Comparison of ENCODE assay signal across 10 cellular contexts in the genomic region with DNA sequence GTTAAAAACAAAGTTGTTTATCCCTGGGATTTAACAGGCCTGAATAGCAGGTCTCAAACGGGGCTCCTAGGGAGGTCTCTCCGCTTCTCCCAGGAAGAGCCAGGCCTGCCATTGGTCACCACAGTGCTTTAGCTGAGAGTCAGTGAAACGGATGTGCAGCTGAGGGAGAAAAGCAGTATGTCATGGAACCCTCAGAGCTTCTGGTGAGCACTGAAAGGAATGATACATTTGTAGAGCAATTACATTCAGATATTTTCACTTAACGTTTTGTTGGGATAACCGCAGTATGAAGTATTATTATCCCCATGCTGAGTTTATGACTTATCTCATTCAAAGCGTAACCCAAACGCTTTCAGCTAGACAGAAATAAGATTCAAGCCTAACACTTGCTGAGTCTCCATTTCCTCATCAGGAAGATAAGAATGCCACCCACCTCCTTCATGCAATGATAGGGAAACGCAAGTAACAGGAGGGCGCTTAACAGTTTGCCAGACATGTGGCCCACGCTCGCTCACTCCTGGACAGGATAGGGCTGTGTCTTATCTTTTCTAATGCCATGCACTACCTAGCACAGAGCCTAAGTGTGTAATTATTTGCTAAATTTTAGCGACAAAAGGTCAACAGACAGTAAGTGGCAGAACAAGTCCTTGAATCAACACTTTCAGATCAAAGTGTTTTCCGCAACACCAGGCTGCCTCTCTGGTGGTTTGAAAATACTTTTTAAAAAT. TPM values are rescaled to one million over a fixed set of nuclear protein-coding genes. Genes with fewer than 3 reads are reported as not detected.
A peak's percentile ranks its signal among the peaks of the same experiment; 100 is the strongest.
DNase-seq lines count a peak whose midpoint lies in the region; ATAC-seq, FAIRE-seq and TF ChIP-seq lines count a peak whose summit lies in the region.
"Had no signal": no experiment of that assay in that cellular context is flagged by ENCODE, and none has a peak within 500 bp of the region (broad histone marks: within the 10 kb centered on the region; RNA-seq: fewer than 3 reads in every experiment).

No MANE protein-coding gene starts in this region.

- ATAC-seq in activated naive CD8-positive, alpha-beta T cell treated with anti-CD3 and anti-CD28 coated beads, Interleukin-2, amount 50 U/mL, for 24 hours = peak; percentile 1
- ATAC-seq in omental fat pad (ENCODE audit: low FRiP score) = no peak

- 0 out of 2 replicates have a peak, but pooled peaks have one; percentile 22 for TF ChIP-seq POLR2A in GM12892 (IDR thresholded peaks at IDR 0.05; ENCODE audit: low read depth, low read length)

- H3K27ac Mint-ChIP-seq in activated naive CD8-positive, alpha-beta T cell treated with anti-CD3 and anti-CD28 coated beads, Interleukin-2, amount 50 U/mL, for 24 hours = peak overlapping the region; percentile 99
- H3K27ac Mint-ChIP-seq: dendritic cell treated with granulocyte-macrophage colony-stimulating factor and Interleukin-4, amounts not matched to agents 40 ng/mL and 50 ng/mL, for 4 days had no signal

- no peak overlapping the region for H3K4me3 ChIP-seq in skin epidermis

- peak; percentile 69 for FAIRE-seq in GM12892 (lab: Jason Lieb, UNC)
- FAIRE-seq: keratinocyte had no signal

- H3K36me3 Mint-ChIP-seq in activated naive CD8-positive, alpha-beta T cell treated with anti-CD3 and anti-CD28 coated beads, Interleukin-2, amount 50 U/mL, for 24 hours (ENCODE audit: low read depth) = peaks cover 37% of the 10 kb centered on the region

- peaks cover 4% of the 10 kb centered on the region for H3K9me3 Mint-ChIP-seq in activated naive CD8-positive, alpha-beta T cell treated with anti-CD3 and anti-CD28 coated beads, Interleukin-2, amount 50 U/mL, for 24 hours
- H3K9me3 Mint-ChIP-seq: dendritic cell treated with granulocyte-macrophage colony-stimulating factor and Interleukin-4, amounts not matched to agents 40 ng/mL and 50 ng/mL, for 4 days had no signal

- peaks cover 99% of the 10 kb centered on the region for H3K4me1 Mint-ChIP-seq in activated naive CD8-positive, alpha-beta T cell treated with anti-CD3 and anti-CD28 coated beads, Interleukin-2, amount 50 U/mL, for 24 hours

- H3K27me3 Mint-ChIP-seq in activated naive CD8-positive, alpha-beta T cell treated with anti-CD3 and anti-CD28 coated beads, Interleukin-2, amount 50 U/mL, for 24 hours = peaks cover 4% of the 10 kb centered on the region

- no peak for TF ChIP-seq CTCF in omental fat pad (IDR thresholded peaks at IDR 0.05)

- H3K27ac ChIP-seq in skin epidermis = peak overlapping the region in 14 of 21 experiments; percentile 21 to 98 (median 68)
- H3K27ac ChIP-seq: WERI-Rb-1 had no signal

- DNase-seq in GM12892 (ENCODE audit: insufficient read length) (no peak), NCI-H748 treated with DMSO at 0.1 percent for 48 hours (lab: John Stamatoyannopoulos, UW) (peak; percentile 34), omental fat pad (ENCODE audit: low spot score) (no peak), AG20443 (ENCODE audit: low spot score) (no peak), RKO (ENCODE audit: low spot score) (no peak)
- DNase-seq in activated naive CD8-positive, alpha-beta T cell treated with anti-CD3 and anti-CD28 coated beads, Interleukin-2, amount 50 U/mL, for 24 hours = no peak
- DNase-seq: WERI-Rb-1 had no signal

- peak overlapping the region; percentile 78 for H3K4me3 Mint-ChIP-seq in activated naive CD8-positive, alpha-beta T cell treated with anti-CD3 and anti-CD28 coated beads, Interleukin-2, amount 50 U/mL, for 24 hours
- H3K4me3 Mint-ChIP-seq: dendritic cell treated with granulocyte-macrophage colony-stimulating factor and Interleukin-4, amounts not matched to agents 40 ng/mL and 50 ng/mL, for 4 days had no signal

RNA-seq across cellular contexts. Expression of a gene that starts 28.2 kb away (rescaled TPM):
- 293 TPM for polyA plus RNA-seq in GM12892 (2012; ENCODE audit: missing spikeins)
- total RNA-seq in omental fat pad = 100 to 1,000 TPM; 156 to 272 (median 244) TPM

RNA-seq across cellular contexts. Expression of a gene that starts 37.3 kb away (rescaled TPM):
- 8.5 TPM for polyA plus RNA-seq in GM12892 (2012; ENCODE audit: missing spikeins)
- 10 to 100 TPM; 14.9 to 33.5 (median 21.1) TPM for total RNA-seq in omental fat pad
